8 cellular contexts compared by ENCODE assay signal in genomic region chr10:73874267-73875138, GRCh38. TPM values are rescaled to one million over a fixed set of nuclear protein-coding genes. Genes with fewer than 3 reads are reported as not detected.
DNase-seq lines count a peak whose midpoint lies in the region; ATAC-seq and TF ChIP-seq lines count a peak whose summit lies in the region.

Gene CAMK2G, minus strand, starts transcription at chr10:73874555. Its CDS starts 94 bp downstream, at chr10:73874461.

- H3F3A ChIP-seq in neural cell (ENCODE audit: insufficient read depth, low read length, poor library complexity, severe bottlenecking), result no peaks in the 10 kb centered on the region

- peaks cover 19 to 72% (median 58%) of the 10 kb centered on the region in 4 donors for H3K4me1 ChIP-seq in stomach

- no peak for TF ChIP-seq POLR2A in stomach (IDR thresholded peaks at IDR 0.05)

- H2AFZ ChIP-seq in neural cell (ENCODE audit: low read depth, low read length), result peak within 1 kb of the TSS; percentile 45

- H4K20me1 ChIP-seq in neural cell (ENCODE audit: insufficient read depth), result no peaks in the 10 kb centered on the region

- H3K9ac ChIP-seq in neural cell (ENCODE audit: low read length), result peak within 1 kb of the TSS; percentile 69

- in situ Hi-C loops in KBM-7 (cut with MboI; ENCODE audit: low pct_unique_long_range_greater_than_20kb, low sequenced_read_pairs), result no loop called here

- TF ChIP-seq CTCF in fibroblast of the aortic adventitia (IDR thresholded peaks at IDR 0.05; ENCODE audit: insufficient read depth, low read length) (no peak), neural cell (IDR thresholded peaks at IDR 0.05; ENCODE audit: poor library complexity, severe bottlenecking) (no peak), stomach (IDR thresholded peaks at IDR 0.05) (no peak)

- ATAC-seq in GM21528 (IDR thresholded peaks at IDR 0.05; ENCODE audit: low FRiP score, unreplicated experiment), result peak; percentile 72

- TF ChIP-seq RAD21 in neural cell (conservative IDR thresholded peaks at IDR 0.05), result no peak

- H3K27me3 ChIP-seq in neural cell (ENCODE audit: insufficient read depth, low read depth, low read length) (no peaks in the 10 kb centered on the region), stomach (no peaks in the 10 kb centered on the region)

- H3K4me2 ChIP-seq in neural cell (ENCODE audit: low read length), result peak within 1 kb of the TSS; percentile 51

- no peaks in the 10 kb centered on the region for H3K79me2 ChIP-seq in neural cell (replicated peaks; ENCODE audit: insufficient read depth, low read length)

- TF ChIP-seq EP300 in neural cell (conservative IDR thresholded peaks at IDR 0.05; ENCODE audit: poor library complexity, severe bottlenecking) (no peak), stomach (IDR thresholded peaks at IDR 0.05) (no peak)

- no peaks in the 10 kb centered on the region for H3K9me2 ChIP-seq in neural cell (ENCODE audit: insufficient read depth, low read length)

- DNase-seq in DMS153 treated with DMSO at 0.1 percent for 48 hours (lab: John Stamatoyannopoulos, UW; ENCODE audit: unreplicated experiment), result peak; percentile 7
- DNase-seq in KBM-7, result peak; percentile 72
- DNase-seq in SHP77 treated with DMSO at 0.1 percent for 48 hours (lab: John Stamatoyannopoulos, UW), result peak; percentile 10
- peak; percentile 76 for DNase-seq in activated effector memory CD4-positive, alpha-beta T cell treated with Interleukin-2 at 50 U/mL for 16 hours
- peak; percentile 76 for DNase-seq in fibroblast of the aortic adventitia (ENCODE audit: low read depth)
- DNase-seq in stomach, result peak; percentile 81

- no peaks in the 10 kb centered on the region for H3K9me3 ChIP-seq in neural cell (ENCODE audit: low read length)
- no peaks in the 10 kb centered on the region for H3K9me3 ChIP-seq in stomach

- intact Hi-C loops in stomach (cut with DNase I; ENCODE audit: low total_unique reads), result no loop called here

- H3K36me3 ChIP-seq in neural cell (ENCODE audit: insufficient read depth, low read length), result no peaks in the 10 kb centered on the region
- H3K36me3 ChIP-seq in stomach, result peaks cover 9 to 19% (median 16%) of the 10 kb centered on the region in 4 donors

- 0 to 2% (median 1%) methylated on average over 21 to 88 of the region's 95 CpGs for WGBS in stomach, 5 donors

- H3K27ac ChIP-seq in neural cell (ENCODE audit: low read length) (no peak within 1 kb of the TSS), stomach (peak within 1 kb of the TSS; percentile 53 to 90 (median 74))

- peak within 1 kb of the TSS; percentile 79 for H3K4me3 ChIP-seq in fibroblast of the aortic adventitia (ENCODE audit: low read depth, low read length)
- H3K4me3 ChIP-seq in neural cell (ENCODE audit: low read length), result peak within 1 kb of the TSS; percentile 76
- H3K4me3 ChIP-seq in stomach, result peak within 1 kb of the TSS; percentile 92 to 99 (median 96)

TF ChIP-seq in neural cell, 6 proteins besides CTCF, POLR2A, EP300 and RAD21:
- peak; percentile 52 for TF ChIP-seq MXI1 (conservative IDR thresholded peaks at IDR 0.05; ENCODE audit: poor library complexity, severe bottlenecking)
- TF ChIP-seq POLR2AphosphoS5 (IDR thresholded peaks at IDR 0.05), result peak; percentile 81
- no peak for TF ChIP-seq EZH2 (IDR thresholded peaks at IDR 0.05; ENCODE audit: borderline replicate concordance, insufficient read depth, low read length, poor library complexity, severe bottlenecking)
- TF ChIP-seq SMC3 (conservative IDR thresholded peaks at IDR 0.05; ENCODE audit: poor library complexity), result no peak

RNA-seq across cellular contexts. Expression of gene CAMK2G, which starts in this region (rescaled TPM):
- total RNA-seq in fibroblast of the aortic adventitia (ENCODE audit: low replicate concordance) (25.8 and 31.2 TPM in 2 replicates), stomach (10 to 100 TPM; 28.8 to 93.3 (median 31.9) TPM)
- polyA plus RNA-seq in neural cell (55.4 and 69.8 TPM in 2 replicates), stomach (10 to 100 TPM in 2 of 3 donors, 1 to 10 TPM in 1; 7.5 to 22.8 (median 11.0) TPM)
- 39.9 and 42.3 TPM in 2 replicates for polyA minus RNA-seq in neural cell

Comparison
In these comparisons a context has a peak if more than half of its experiments do, and no peak if none do; other contexts are left out.
1. DNase-seq: peak in every context shown above with its lines; median percentile 81 in stomach; 76 in activated effector memory CD4-positive, alpha-beta T cell treated with Interleukin-2 at 50 U/mL for 16 hours; 76 in fibroblast of the aortic adventitia; 72 in KBM-7; 10 in SHP77 treated with DMSO at 0.1 percent for 48 hours; 7 in DMS153 treated with DMSO at 0.1 percent for 48 hours.